In genomic region chr17:80504671-80505413, GRCh38 we compare ENCODE assay signal across 16 cellular contexts. TPM values are rescaled to one million over a fixed set of nuclear protein-coding genes. Genes with fewer than 3 reads are reported as not detected.
DNase-seq lines count a peak whose midpoint lies in the region; ATAC-seq, FAIRE-seq and TF ChIP-seq lines count a peak whose summit lies in the region.
"Had no signal": no experiment of that assay in that cellular context is flagged by ENCODE, and none has a peak within 500 bp of the region (broad histone marks: within the 10 kb centered on the region; RNA-seq: fewer than 3 reads in every experiment).

No MANE protein-coding gene starts in this region.

- peaks cover 2% of the 10 kb centered on the region for H3K27me3 ChIP-seq in astrocyte (ENCODE audit: insufficient read depth, low read length)
- no peaks in the 10 kb centered on the region for H3K27me3 ChIP-seq in thyroid gland
- H3K27me3 ChIP-seq in tibial artery: peaks cover 0 to 82% of the 10 kb centered on the region in 2 donors

- no peak for TF ChIP-seq CTCF in AG04449 (IDR thresholded peaks at IDR 0.05; ENCODE audit: insufficient read depth, low read length, missing control alignments)
- no peak for TF ChIP-seq CTCF in astrocyte (IDR thresholded peaks at IDR 0.05; ENCODE audit: insufficient read depth, low read depth, low read length)
- no peak for TF ChIP-seq CTCF in thyroid gland (IDR thresholded peaks at IDR 0.05)
- TF ChIP-seq CTCF in tibial artery (IDR thresholded peaks at IDR 0.05): no peak

- H3K9ac ChIP-seq in astrocyte (ENCODE audit: low read length): peak overlapping the region; percentile 62

- CTCF ChIA-PET in AG04449 (lab: Yijun Ruan, JAX): interaction anchor here (1.1 to 2.0 kb wide), 3 partner anchors 8 to 28 kb away, joined by 3 to 7 read pairs (median 3); partner anchors contain the start of gene NPTX1
- CTCF ChIA-PET in activated CD4-positive, alpha-beta T cell treated with anti-CD3 and anti-CD28 coated beads for 36 hours (lab: Charles Lee): interaction anchor here (0.6 kb wide), 1 partner anchor 37 kb away, joined by 3 read pairs; no protein-coding TSS in a partner anchor

- no peaks in the 10 kb centered on the region for H3K9me3 Mint-ChIP-seq in astrocyte (ENCODE audit: unreplicated experiment)
- H3K9me3 Mint-ChIP-seq in immature natural killer cell: no peaks in the 10 kb centered on the region
- no peaks in the 10 kb centered on the region for H3K9me3 Mint-ChIP-seq in activated CD4-positive, alpha-beta T cell treated with anti-CD3 and anti-CD28 coated beads for 36 hours (ENCODE audit: low read depth)
- H3K9me3 Mint-ChIP-seq: activated CD8-positive, alpha-beta T cell treated with anti-CD3 and anti-CD28 coated beads for 36 hours; stimulated activated naive B cell treated with anti-CD40 and anti-IgM and Interleukin-4, amounts not matched to agents 10 μg/mL and 1 μg/mL and 100 μg/mL, for 72 hours had no signal

- 29 to 42% methylated on average over 8 of the region's 8 CpGs for WGBS in thyroid gland, 2 donors

- H3K36me3 ChIP-seq in astrocyte (ENCODE audit: insufficient read depth, low read length) (no peaks in the 10 kb centered on the region), thyroid gland (no peaks in the 10 kb centered on the region), tibial artery (no peaks in the 10 kb centered on the region)

- no peaks in the 10 kb centered on the region for H4K20me1 ChIP-seq in astrocyte (ENCODE audit: insufficient read depth, low read length)

- H3K27ac Mint-ChIP-seq in astrocyte (ENCODE audit: unreplicated experiment) (peak overlapping the region; percentile 83), immature natural killer cell (no peak overlapping the region)
- no peak overlapping the region for H3K27ac Mint-ChIP-seq in activated CD4-positive, alpha-beta T cell treated with anti-CD3 and anti-CD28 coated beads for 36 hours
- H3K27ac Mint-ChIP-seq: activated CD8-positive, alpha-beta T cell treated with anti-CD3 and anti-CD28 coated beads for 36 hours; stimulated activated naive B cell treated with anti-CD40 and anti-IgM and Interleukin-4, amounts not matched to agents 10 μg/mL and 1 μg/mL and 100 μg/mL, for 72 hours had no signal

- peak overlapping the region; percentile 52 for H3K4me2 ChIP-seq in astrocyte (ENCODE audit: low read length)

- DNase-seq in AG04449 (ENCODE audit: low read depth, low spot score): peak; percentile 61
- peak; percentile 54 for DNase-seq in H54 (ENCODE audit: insufficient read length, low spot score)
- DNase-seq in astrocyte (ENCODE audit: low read depth): peak; percentile 82
- DNase-seq in immature natural killer cell: peak; percentile 14 to 25 (median 18)
- no peak for DNase-seq in thyroid gland
- no peak for DNase-seq in tibial artery
- DNase-seq in DMS153 treated with DMSO at 0.1 percent for 48 hours (lab: John Stamatoyannopoulos, UW; ENCODE audit: unreplicated experiment): no peak
- DNase-seq in activated CD4-positive, alpha-beta T cell treated with anti-CD3 and anti-CD28 coated beads for 36 hours: no peak
- DNase-seq: activated CD8-positive, alpha-beta T cell treated with anti-CD3 and anti-CD28 coated beads for 36 hours; activated effector memory CD4-positive, alpha-beta T cell treated with Interleukin-2 at 50 U/mL for 16 hours; cerebellar nuclear complex; mucosa of descending colon; MV-4-11; NCI-H446; stimulated activated CD4-positive, alpha-beta T cell treated with anti-CD3 and anti-CD28 coated beads, Interleukin-4, amount 100 ng/mL, for 24 hours; stimulated activated naive B cell treated with anti-CD40 and anti-IgM and Interleukin-4, amounts not matched to agents 10 μg/mL and 1 μg/mL and 100 μg/mL, for 72 hours had no signal

- H3K9me3 ChIP-seq in astrocyte (ENCODE audit: insufficient read depth, low read depth, low read length) (no peaks in the 10 kb centered on the region), thyroid gland (no peaks in the 10 kb centered on the region), tibial artery (no peaks in the 10 kb centered on the region)
- H3K9me3 ChIP-seq: mucosa of descending colon had no signal

- no peak for TF ChIP-seq POLR2A in H54 (IDR thresholded peaks at IDR 0.05; ENCODE audit: low read depth, low read length)
- TF ChIP-seq POLR2A in thyroid gland (IDR thresholded peaks at IDR 0.05): no peak

- FAIRE-seq in H54 (lab: Jason Lieb, UNC): no peak
- FAIRE-seq in astrocyte (lab: Jason Lieb, UNC): peak; percentile 77

- H3K4me3 ChIP-seq in AG04449 (ENCODE audit: low read depth, low read length): no peak overlapping the region
- no peak overlapping the region for H3K4me3 ChIP-seq in astrocyte (ENCODE audit: insufficient read depth, low read depth, low read length)
- no peak overlapping the region for H3K4me3 ChIP-seq in thyroid gland (replicated peaks in 1 of 3)
- H3K4me3 ChIP-seq in tibial artery: no peak overlapping the region
- H3K4me3 ChIP-seq: mucosa of descending colon had no signal

- peaks cover 13% of the 10 kb centered on the region for H3K4me1 Mint-ChIP-seq in astrocyte (ENCODE audit: low read depth, unreplicated experiment)
- no peaks in the 10 kb centered on the region for H3K4me1 Mint-ChIP-seq in immature natural killer cell
- H3K4me1 Mint-ChIP-seq in activated CD4-positive, alpha-beta T cell treated with anti-CD3 and anti-CD28 coated beads for 36 hours: no peaks in the 10 kb centered on the region
- H3K4me1 Mint-ChIP-seq: stimulated activated naive B cell treated with anti-CD40 and anti-IgM and Interleukin-4, amounts not matched to agents 10 μg/mL and 1 μg/mL and 100 μg/mL, for 72 hours had no signal

- H3K36me3 Mint-ChIP-seq in astrocyte (ENCODE audit: low read depth, unreplicated experiment) (no peaks in the 10 kb centered on the region), immature natural killer cell (no peaks in the 10 kb centered on the region)
- H3K36me3 Mint-ChIP-seq in activated CD4-positive, alpha-beta T cell treated with anti-CD3 and anti-CD28 coated beads for 36 hours (ENCODE audit: low read depth): no peaks in the 10 kb centered on the region
- H3K36me3 Mint-ChIP-seq: stimulated activated naive B cell treated with anti-CD40 and anti-IgM and Interleukin-4, amounts not matched to agents 10 μg/mL and 1 μg/mL and 100 μg/mL, for 72 hours had no signal

- H3K4me3 Mint-ChIP-seq in astrocyte (ENCODE audit: unreplicated experiment): no peak overlapping the region
- H3K4me3 Mint-ChIP-seq in immature natural killer cell: no peak overlapping the region
- H3K4me3 Mint-ChIP-seq in activated CD4-positive, alpha-beta T cell treated with anti-CD3 and anti-CD28 coated beads for 36 hours: no peak overlapping the region
- H3K4me3 Mint-ChIP-seq: activated CD8-positive, alpha-beta T cell treated with anti-CD3 and anti-CD28 coated beads for 36 hours; stimulated activated naive B cell treated with anti-CD40 and anti-IgM and Interleukin-4, amounts not matched to agents 10 μg/mL and 1 μg/mL and 100 μg/mL, for 72 hours had no signal

- intact Hi-C loops in thyroid gland (cut with DNase I): no loop called here
- intact Hi-C loops in tibial artery (cut with DNase I; ENCODE audit: low total_unique reads): no loop called here
- intact Hi-C loops in activated CD4-positive, alpha-beta T cell treated with anti-CD3 and anti-CD28 coated beads for 36 hours (cut with DNase I, micrococcal nuclease): no loop called here

- H3K4me1 ChIP-seq in astrocyte (ENCODE audit: insufficient read depth, low read length): peaks cover 23% of the 10 kb centered on the region
- H3K4me1 ChIP-seq in thyroid gland: no peaks in the 10 kb centered on the region
- no peaks in the 10 kb centered on the region for H3K4me1 ChIP-seq in tibial artery

- no peaks in the 10 kb centered on the region for H3K79me2 ChIP-seq in astrocyte (ENCODE audit: insufficient read depth, low read length)

- POLR2A ChIA-PET in AG04449 (lab: Yijun Ruan, JAX): interaction anchor here (0.9 kb wide), 1 partner anchor 21 kb away, joined by 3 read pairs; no protein-coding TSS in a partner anchor
- POLR2A ChIA-PET in activated CD4-positive, alpha-beta T cell treated with anti-CD3 and anti-CD28 coated beads for 36 hours (lab: Charles Lee): no interaction called here

- H3K27ac ChIP-seq in astrocyte (ENCODE audit: low read depth, low read length): peak overlapping the region; percentile 62
- H3K27ac ChIP-seq in thyroid gland: no peak overlapping the region
- H3K27ac ChIP-seq in tibial artery: no peak overlapping the region

- no peak for ATAC-seq in activated CD4-positive, alpha-beta T cell treated with anti-CD3 and anti-CD28 coated beads for 36 hours
- ATAC-seq: activated CD8-positive, alpha-beta T cell treated with anti-CD3 and anti-CD28 coated beads for 36 hours; mucosa of descending colon; stimulated activated naive B cell treated with anti-CD40 and anti-IgM and Interleukin-4, amounts not matched to agents 10 μg/mL and 1 μg/mL and 100 μg/mL, for 72 hours had no signal

- peak overlapping the region; percentile 14 for H2AFZ ChIP-seq in astrocyte (ENCODE audit: low read depth, low read length)

- peaks cover 10% of the 10 kb centered on the region for H3K27me3 Mint-ChIP-seq in astrocyte (ENCODE audit: low read depth, unreplicated experiment)
- peaks cover 0 to 11% (median 6%) of the 10 kb centered on the region in 3 donors for H3K27me3 Mint-ChIP-seq in immature natural killer cell (ENCODE audit: low read depth in 3 of 3)
- H3K27me3 Mint-ChIP-seq in activated CD4-positive, alpha-beta T cell treated with anti-CD3 and anti-CD28 coated beads for 36 hours: peaks cover 14% of the 10 kb centered on the region
- H3K27me3 Mint-ChIP-seq: activated CD8-positive, alpha-beta T cell treated with anti-CD3 and anti-CD28 coated beads for 36 hours had no signal

RNA-seq across cellular contexts. Expression of gene NPTX1, which starts 28.4 kb away (rescaled TPM):
- 0.43 and 0.48 TPM in 2 replicates for total RNA-seq in astrocyte
- 1 to 10 TPM in 1 of 3 donors, under 1 TPM in 1, not detected in 1; 0.13 to 1.5 TPM for polyA plus RNA-seq in immature natural killer cell
- under 1 TPM in 2 of 4 donors, not detected in 2; 0.92 to 0.98 TPM for total RNA-seq in thyroid gland
- total RNA-seq in activated CD4-positive, alpha-beta T cell treated with anti-CD3 and anti-CD28 coated beads for 36 hours: 10 to 100 TPM; 22.7 to 27.5 TPM

RNA-seq across cellular contexts. Expression of gene RPTOR, which starts 39.8 kb away (rescaled TPM):
- total RNA-seq in astrocyte (32.0 and 33.1 TPM in 2 replicates), thyroid gland (10 to 100 TPM; 24.2 to 58.1 (median 34.5) TPM)
- 10 to 100 TPM in 1 of 3 donors, 1 to 10 TPM in 2; 1.8 to 10.2 (median 3.8) TPM for polyA plus RNA-seq in immature natural killer cell
- 10 to 100 TPM; 48.6 to 58.1 TPM for total RNA-seq in activated CD4-positive, alpha-beta T cell treated with anti-CD3 and anti-CD28 coated beads for 36 hours

Comparison
In these comparisons a context has a peak if more than half of its experiments do, and no peak if none do; other contexts are left out.
1. DNase-seq: peak in AG04449 (single experiment), H54 (single experiment), astrocyte (single experiment) and immature natural killer cell (3 of 3); none in thyroid gland (0 of 2), tibial artery (0 of 2), DMS153 treated with DMSO at 0.1 percent for 48 hours (single experiment) and activated CD4-positive, alpha-beta T cell treated with anti-CD3 and anti-CD28 coated beads for 36 hours (single experiment).
2. RNA of gene NPTX1, which starts 28.4 kb away (total RNA-seq): 22.7 to 27.5 TPM in activated CD4-positive, alpha-beta T cell treated with anti-CD3 and anti-CD28 coated beads for 36 hours; 0.92 to 0.98 TPM in thyroid gland and 0.43 to 0.48 TPM in astrocyte; every median in the first group is over 10 times any median in the second.